In the genomic region with DNA sequence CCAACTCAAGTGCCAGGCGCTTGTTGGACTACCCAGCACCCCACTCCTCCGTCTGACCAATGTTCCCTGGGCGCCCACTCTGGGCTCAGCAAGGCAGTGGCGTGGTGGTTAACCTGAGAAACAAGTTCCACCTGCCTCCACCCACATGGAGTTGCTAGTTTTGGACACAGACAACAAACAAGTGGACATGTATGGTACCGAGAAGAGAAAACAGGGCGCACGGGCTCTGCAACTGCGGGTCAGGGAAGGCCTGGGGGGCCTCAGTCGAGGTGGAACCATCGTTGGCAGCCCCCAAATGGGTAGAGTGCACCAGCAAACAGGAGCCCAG, we compare ENCODE assay signal across 2 cellular contexts.
TF ChIP-seq lines count a peak whose summit lies in the region.

No MANE protein-coding gene starts in this region.

TF ChIP-seq in HepG2, 621 proteins besides CTCF, POLR2A, EP300 and RAD21:
- TF ChIP-seq, protein P1, sequence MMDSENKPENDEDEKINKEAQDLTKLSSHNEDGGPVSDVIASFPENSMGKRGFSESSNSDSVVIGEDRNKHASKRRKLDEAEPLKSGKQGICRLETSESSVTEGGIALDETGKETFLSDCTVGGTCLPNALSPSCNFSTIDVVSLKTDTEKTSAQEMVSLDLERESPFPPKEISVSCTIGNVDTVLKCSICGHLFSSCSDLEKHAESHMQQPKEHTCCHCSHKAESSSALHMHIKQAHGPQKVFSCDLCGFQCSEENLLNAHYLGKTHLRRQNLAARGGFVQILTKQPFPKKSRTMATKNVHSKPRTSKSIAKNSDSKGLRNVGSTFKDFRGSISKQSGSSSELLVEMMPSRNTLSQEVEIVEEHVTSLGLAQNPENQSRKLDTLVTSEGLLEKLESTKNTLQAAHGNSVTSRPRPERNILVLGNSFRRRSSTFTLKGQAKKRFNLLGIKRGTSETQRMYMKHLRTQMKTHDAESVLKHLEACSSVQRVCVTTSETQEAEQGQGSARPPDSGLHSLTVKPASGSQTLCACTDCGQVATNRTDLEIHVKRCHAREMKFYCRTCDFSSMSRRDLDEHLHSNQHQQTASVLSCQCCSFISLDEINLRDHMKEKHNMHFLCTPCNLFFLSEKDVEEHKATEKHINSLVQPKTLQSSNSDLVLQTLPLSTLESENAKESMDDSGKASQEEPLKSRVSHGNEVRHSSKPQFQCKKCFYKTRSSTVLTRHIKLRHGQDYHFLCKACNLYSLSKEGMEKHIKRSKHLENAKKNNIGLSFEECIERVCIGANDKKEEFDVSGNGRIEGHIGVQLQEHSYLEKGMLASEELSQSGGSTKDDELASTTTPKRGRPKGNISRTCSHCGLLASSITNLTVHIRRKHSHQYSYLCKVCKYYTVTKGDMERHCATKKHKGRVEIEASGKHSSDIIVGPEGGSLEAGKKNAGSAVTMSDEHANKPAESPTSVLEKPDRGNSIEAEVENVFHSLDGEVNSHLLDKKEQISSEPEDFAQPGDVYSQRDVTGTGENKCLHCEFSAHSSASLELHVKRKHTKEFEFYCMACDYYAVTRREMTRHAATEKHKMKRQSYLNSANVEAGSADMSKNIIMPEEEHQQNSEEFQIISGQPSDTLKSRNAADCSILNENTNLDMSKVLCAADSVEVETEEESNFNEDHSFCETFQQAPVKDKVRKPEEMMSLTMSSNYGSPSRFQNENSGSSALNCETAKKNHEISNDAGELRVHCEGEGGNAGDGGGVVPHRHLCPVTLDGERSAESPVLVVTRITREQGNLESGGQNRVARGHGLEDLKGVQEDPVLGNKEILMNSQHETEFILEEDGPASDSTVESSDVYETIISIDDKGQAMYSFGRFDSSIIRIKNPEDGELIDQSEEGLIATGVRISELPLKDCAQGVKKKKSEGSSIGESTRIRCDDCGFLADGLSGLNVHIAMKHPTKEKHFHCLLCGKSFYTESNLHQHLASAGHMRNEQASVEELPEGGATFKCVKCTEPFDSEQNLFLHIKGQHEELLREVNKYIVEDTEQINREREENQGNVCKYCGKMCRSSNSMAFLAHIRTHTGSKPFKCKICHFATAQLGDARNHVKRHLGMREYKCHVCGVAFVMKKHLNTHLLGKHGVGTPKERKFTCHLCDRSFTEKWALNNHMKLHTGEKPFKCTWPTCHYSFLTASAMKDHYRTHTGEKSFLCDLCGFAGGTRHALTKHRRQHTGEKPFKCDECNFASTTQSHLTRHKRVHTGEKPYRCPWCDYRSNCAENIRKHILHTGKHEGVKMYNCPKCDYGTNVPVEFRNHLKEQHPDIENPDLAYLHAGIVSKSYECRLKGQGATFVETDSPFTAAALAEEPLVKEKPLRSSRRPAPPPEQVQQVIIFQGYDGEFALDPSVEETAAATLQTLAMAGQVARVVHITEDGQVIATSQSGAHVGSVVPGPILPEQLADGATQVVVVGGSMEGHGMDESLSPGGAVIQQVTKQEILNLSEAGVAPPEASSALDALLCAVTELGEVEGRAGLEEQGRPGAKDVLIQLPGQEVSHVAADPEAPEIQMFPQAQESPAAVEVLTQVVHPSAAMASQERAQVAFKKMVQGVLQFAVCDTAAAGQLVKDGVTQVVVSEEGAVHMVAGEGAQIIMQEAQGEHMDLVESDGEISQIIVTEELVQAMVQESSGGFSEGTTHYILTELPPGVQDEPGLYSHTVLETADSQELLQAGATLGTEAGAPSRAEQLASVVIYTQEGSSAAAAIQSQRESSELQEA (CRISPR knock-in tag; IDR thresholded peaks at IDR 0.05; ENCODE audit: not compliant biosample characterization): no peak
- TF ChIP-seq, protein P2, sequence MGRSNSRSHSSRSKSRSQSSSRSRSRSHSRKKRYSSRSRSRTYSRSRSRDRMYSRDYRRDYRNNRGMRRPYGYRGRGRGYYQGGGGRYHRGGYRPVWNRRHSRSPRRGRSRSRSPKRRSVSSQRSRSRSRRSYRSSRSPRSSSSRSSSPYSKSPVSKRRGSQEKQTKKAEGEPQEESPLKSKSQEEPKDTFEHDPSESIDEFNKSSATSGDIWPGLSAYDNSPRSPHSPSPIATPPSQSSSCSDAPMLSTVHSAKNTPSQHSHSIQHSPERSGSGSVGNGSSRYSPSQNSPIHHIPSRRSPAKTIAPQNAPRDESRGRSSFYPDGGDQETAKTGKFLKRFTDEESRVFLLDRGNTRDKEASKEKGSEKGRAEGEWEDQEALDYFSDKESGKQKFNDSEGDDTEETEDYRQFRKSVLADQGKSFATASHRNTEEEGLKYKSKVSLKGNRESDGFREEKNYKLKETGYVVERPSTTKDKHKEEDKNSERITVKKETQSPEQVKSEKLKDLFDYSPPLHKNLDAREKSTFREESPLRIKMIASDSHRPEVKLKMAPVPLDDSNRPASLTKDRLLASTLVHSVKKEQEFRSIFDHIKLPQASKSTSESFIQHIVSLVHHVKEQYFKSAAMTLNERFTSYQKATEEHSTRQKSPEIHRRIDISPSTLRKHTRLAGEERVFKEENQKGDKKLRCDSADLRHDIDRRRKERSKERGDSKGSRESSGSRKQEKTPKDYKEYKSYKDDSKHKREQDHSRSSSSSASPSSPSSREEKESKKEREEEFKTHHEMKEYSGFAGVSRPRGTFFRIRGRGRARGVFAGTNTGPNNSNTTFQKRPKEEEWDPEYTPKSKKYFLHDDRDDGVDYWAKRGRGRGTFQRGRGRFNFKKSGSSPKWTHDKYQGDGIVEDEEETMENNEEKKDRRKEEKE (IDR thresholded peaks at IDR 0.05): no peak
- TF ChIP-seq ZNF781 (CRISPR knock-in tag; IDR thresholded peaks at IDR 0.05; ENCODE audit: borderline replicate concordance, not compliant biosample characterization): no peak

TF ChIP-seq in HEK293T, 16 proteins besides CTCF, POLR2A, EP300 and RAD21:
- TF ChIP-seq ARNT (IDR thresholded peaks at IDR 0.05) (no peak), HDGF (IDR thresholded peaks at IDR 0.05; ENCODE audit: borderline replicate concordance) (no peak), FOXK2 (IDR thresholded peaks at IDR 0.05) (no peak), TARDBP (IDR thresholded peaks at IDR 0.05) (no peak), ZNF384 (IDR thresholded peaks at IDR 0.05) (no peak), NFRKB (IDR thresholded peaks at IDR 0.05) (no peak), LEF1 (IDR thresholded peaks at IDR 0.05; ENCODE audit: borderline replicate concordance) (no peak)
